1 cellular context compared by ENCODE assay signal in genomic region chr11:6603287-6604080, GRCh38.
TF ChIP-seq lines count a peak whose summit lies in the region.

TSS of gene ILK (plus strand) at chr11:6603774. CDS start at chr11:6604272, 498 bp downstream.
TSS of gene RRP8 (minus strand) at chr11:6603616. CDS start at chr11:6603502, 114 bp downstream.

TF ChIP-seq in HepG2, 621 proteins besides CTCF, POLR2A, EP300 and RAD21 (continued from another document and continues in another):
- TF ChIP-seq RFXAP (CRISPR knock-in tag; IDR thresholded peaks at IDR 0.05; ENCODE audit: borderline replicate concordance) (no peak; the same call in 1 of the 2 replicates), GABPB1 (CRISPR knock-in tag; IDR thresholded peaks at IDR 0.05) (peak; percentile 94), ZNF337 (CRISPR knock-in tag; IDR thresholded peaks at IDR 0.05; ENCODE audit: borderline replicate concordance, low read depth) (no peak), FOXJ3 (CRISPR knock-in tag; IDR thresholded peaks at IDR 0.05; ENCODE audit: borderline replicate concordance) (peak; percentile 21; the same call in 1 of the 2 replicates), ISX (CRISPR knock-in tag; conservative IDR thresholded peaks at IDR 0.05) (no peak), HOXD1 (CRISPR knock-in tag; IDR thresholded peaks at IDR 0.05) (no peak), ZBTB14 (CRISPR knock-in tag; IDR thresholded peaks at IDR 0.05) (no peak), ONECUT2 (CRISPR knock-in tag; IDR thresholded peaks at IDR 0.05) (no peak), FOXO1 (CRISPR knock-in tag; IDR thresholded peaks at IDR 0.05) (peak; percentile 70), MAF1 (CRISPR knock-in tag; IDR thresholded peaks at IDR 0.05; ENCODE audit: borderline replicate concordance) (no peak), BORCS8-MEF2B (CRISPR knock-in tag; IDR thresholded peaks at IDR 0.05) (peak; percentile 79; the same call in 1 of the 2 replicates), ARID3A (IDR thresholded peaks at IDR 0.05; ENCODE audit: low read depth, low read length) (no peak), MTA3 (CRISPR knock-in tag; IDR thresholded peaks at IDR 0.05) (no peak), ADNP (CRISPR knock-in tag; IDR thresholded peaks at IDR 0.05) (no peak), MLXIP (CRISPR knock-in tag; IDR thresholded peaks at IDR 0.05; ENCODE audit: borderline replicate concordance) (no peak), U2AF2 (IDR thresholded peaks at IDR 0.05; ENCODE audit: low read depth, low read length) (no peak), BATF2 (CRISPR knock-in tag; IDR thresholded peaks at IDR 0.05) (0 out of 2 replicates have a peak, but pooled peaks have one; percentile 30), RFX5 (IDR thresholded peaks at IDR 0.05; ENCODE audit: low read depth, low read length) (peak; percentile 47), SRSF1 (optimal IDR thresholded peaks at IDR 0.05; ENCODE audit: low read depth, low read length) (no peak), HHEX (CRISPR knock-in tag; IDR thresholded peaks at IDR 0.05) (no peak), ZBTB7A (CRISPR knock-in tag; IDR thresholded peaks at IDR 0.05) (peak; percentile 24; the same call in 1 of the 2 replicates), ZNF329 (CRISPR knock-in tag; IDR thresholded peaks at IDR 0.05; ENCODE audit: low read depth) (peak; percentile 87), FOXK2 (IDR thresholded peaks at IDR 0.05) (no peak), USF2 (IDR thresholded peaks at IDR 0.05; ENCODE audit: low read depth, low read length) (no peak), USF2 (CRISPR knock-in tag; IDR thresholded peaks at IDR 0.05; ENCODE audit: borderline replicate concordance) (no peak), NCOA2 (CRISPR knock-in tag; IDR thresholded peaks at IDR 0.05) (peak; percentile 69), SNAI1 (CRISPR knock-in tag; IDR thresholded peaks at IDR 0.05; ENCODE audit: borderline replicate concordance) (no peak), ZNF761 (CRISPR knock-in tag; conservative IDR thresholded peaks at IDR 0.05) (no peak; the same call in 1 of the 2 replicates), TERF1 (CRISPR knock-in tag; IDR thresholded peaks at IDR 0.05) (no peak), ZNF768 (CRISPR knock-in tag; IDR thresholded peaks at IDR 0.05) (peak; percentile 75), TGIF2 (CRISPR knock-in tag; IDR thresholded peaks at IDR 0.05) (peak; percentile 99), CEBPB (IDR thresholded peaks at IDR 0.05; ENCODE audit: borderline replicate concordance, low read depth, low read length) (no peak), UBTF (CRISPR knock-in tag; IDR thresholded peaks at IDR 0.05) (peak; percentile 82), ERF (CRISPR knock-in tag; IDR thresholded peaks at IDR 0.05) (0 out of 2 replicates have a peak, but pooled peaks have one; percentile 31), AGO1 (IDR thresholded peaks at IDR 0.05; ENCODE audit: low read depth, low read length, poor library complexity, severe bottlenecking) (no peak), ARID2 (CRISPR knock-in tag; IDR thresholded peaks at IDR 0.05; ENCODE audit: borderline replicate concordance) (peak; percentile 66), HNF1A (IDR thresholded peaks at IDR 0.05; ENCODE audit: low read depth) (peak; percentile 34; the same call in 1 of the 2 replicates), HNF1A (CRISPR knock-in tag; IDR thresholded peaks at IDR 0.05; ENCODE audit: borderline replicate concordance) (peak; percentile 90), ZBTB3 (CRISPR knock-in tag; IDR thresholded peaks at IDR 0.05; ENCODE audit: borderline replicate concordance, low read depth) (no peak), ZNF446 (CRISPR knock-in tag; IDR thresholded peaks at IDR 0.05) (0 out of 2 replicates have a peak, but pooled peaks have one; percentile 77), NONO (IDR thresholded peaks at IDR 0.05) (no peak), NONO (CRISPR knock-in tag; conservative IDR thresholded peaks at IDR 0.05) (peak; percentile 95; the same call in 1 of the 2 replicates), ZNF83 (CRISPR knock-in tag; IDR thresholded peaks at IDR 0.05; ENCODE audit: borderline replicate concordance) (no peak), RORA (CRISPR knock-in tag; IDR thresholded peaks at IDR 0.05) (no peak), TFDP2 (CRISPR knock-in tag; IDR thresholded peaks at IDR 0.05) (peak; percentile 84), ZNF567 (CRISPR knock-in tag; IDR thresholded peaks at IDR 0.05; ENCODE audit: borderline replicate concordance) (no peak; the same call in 1 of the 2 replicates), HOXA7 (CRISPR knock-in tag; IDR thresholded peaks at IDR 0.05) (no peak), ZNF354B (CRISPR knock-in tag; IDR thresholded peaks at IDR 0.05) (0 out of 2 replicates have a peak, but pooled peaks have one; percentile 87), ZNF703 (CRISPR knock-in tag; IDR thresholded peaks at IDR 0.05; ENCODE audit: borderline replicate concordance) (no peak)
